31 cellular contexts compared by ENCODE assay signal in genomic region chr4:39303871-39304270, GRCh38.
"Had no signal": no experiment of that assay in that cellular context is flagged by ENCODE, and none has a peak within 500 bp of the region (broad histone marks: within the 10 kb centered on the region; RNA-seq: fewer than 3 reads in every experiment).

No MANE protein-coding gene starts in this region.

- H3K27me3 ChIP-seq: adrenal gland, body of pancreas, colonic mucosa, esophagus squamous epithelium, gastroesophageal sphincter, heart right ventricle, hepatocyte had no signal

- H3K27ac ChIP-seq: adrenal gland, body of pancreas, colonic mucosa, esophagus squamous epithelium, gastroesophageal sphincter, heart right ventricle, hepatocyte, WERI-Rb-1 had no signal

- ATAC-seq: activated CD4-positive, CD25-positive, alpha-beta regulatory T cell treated with anti-CD3 and anti-CD28 coated beads, Interleukin-2, amount 50 U/mL, for 24 hours; activated naive CD4-positive, alpha-beta T cell treated with anti-CD3 and anti-CD28 coated beads, Interleukin-2, amount 50 U/mL, for 72 hours; activated T-cell treated with anti-CD3 and anti-CD28 coated beads, Interleukin-2, amount 50 U/mL, for 72 hours; body of pancreas; gastroesophageal sphincter; heart right ventricle; T-cell had no signal

- H3K27me3 Mint-ChIP-seq: activated B cell treated with CpG ODN at 0.5 μM for 24 hours; activated naive CD4-positive, alpha-beta T cell treated with anti-CD3 and anti-CD28 coated beads, Interleukin-2, amount 10 ng/mL, durations not matched to agents 7 days and 5 days; activated T-cell treated with anti-CD3 and anti-CD28 coated beads, Interleukin-2, amount 50 U/mL, for 24 hours; T-cell had no signal

- H3K4me1 Mint-ChIP-seq: activated B cell treated with CpG ODN at 0.5 μM for 24 hours had no signal

- H3K4me3 ChIP-seq: adrenal gland, body of pancreas, colonic mucosa, esophagus squamous epithelium, gastroesophageal sphincter, heart right ventricle, hepatocyte had no signal

- H3K9me3 ChIP-seq: adrenal gland, body of pancreas, colonic mucosa, esophagus squamous epithelium, gastroesophageal sphincter, heart right ventricle had no signal

- H3K27ac Mint-ChIP-seq: activated B cell treated with CpG ODN at 0.5 μM for 24 hours; activated naive CD4-positive, alpha-beta T cell treated with anti-CD3 and anti-CD28 coated beads, Interleukin-2, amount 10 ng/mL, durations not matched to agents 7 days and 5 days; activated naive CD4-positive, alpha-beta T cell treated with anti-CD3 and anti-CD28 coated beads, Interleukin-2, amount 50 U/mL, for 72 hours; activated T-cell treated with anti-CD3 and anti-CD28 coated beads, Interleukin-2, amount 50 U/mL, for 24 hours; T-cell; T-helper 1 cell treated with Interleukin-12 subunit alpha and Interleukin-12 subunit beta and Interleukin-4 antibody, amounts not matched to agents 30 μg/mL and 1 μg/mL, for 36 hours; T-helper 2 cell treated with Interferon-gamma antibody and Interleukin-4, amounts not matched to agents 5 μg/mL and 100 μg/mL, for 36 hours had no signal

- H3K4me1 ChIP-seq: colonic mucosa, esophagus squamous epithelium had no signal

- H3K9me3 Mint-ChIP-seq: activated B cell treated with CpG ODN at 0.5 μM for 24 hours; activated naive CD4-positive, alpha-beta T cell treated with anti-CD3 and anti-CD28 coated beads, Interleukin-2, amount 10 ng/mL, durations not matched to agents 7 days and 5 days; activated naive CD4-positive, alpha-beta T cell treated with anti-CD3 and anti-CD28 coated beads, Interleukin-2, amount 50 U/mL, for 72 hours; activated T-cell treated with anti-CD3 and anti-CD28 coated beads, Interleukin-2, amount 50 U/mL, for 24 hours; T-cell; T-helper 1 cell treated with Interleukin-12 subunit alpha and Interleukin-12 subunit beta and Interleukin-4 antibody, amounts not matched to agents 30 μg/mL and 1 μg/mL, for 36 hours; T-helper 2 cell treated with Interferon-gamma antibody and Interleukin-4, amounts not matched to agents 5 μg/mL and 100 μg/mL, for 36 hours had no signal

- H3K4me2 ChIP-seq: hepatocyte had no signal

- H3K79me2 ChIP-seq: hepatocyte had no signal

- DNase-seq: activated B cell treated with CpG ODN at 0.5 μM for 24 hours; activated CD4-positive, alpha-beta T cell treated with anti-CD3 and anti-CD28 coated beads for 48 hours; activated CD4-positive, alpha-beta T cell treated with anti-CD3 and anti-CD28 coated beads, Interleukin-2, amount 50 U/mL, for 1 hour; activated CD4-positive, alpha-beta T cell treated with anti-CD3 and anti-CD28 coated beads, Interleukin-2, amount 50 U/mL, for 48 hours; activated CD8-positive, alpha-beta memory T cell treated with anti-CD3 and anti-CD28 coated beads, Interleukin-2, amount 50 U/mL, for 48 hours; activated gamma-delta T cell; activated naive CD4-positive, alpha-beta T cell; activated naive CD4-positive, alpha-beta T cell treated with anti-CD3 and anti-CD28 coated beads, Interleukin-2, amount 10 ng/mL, durations not matched to agents 7 days and 5 days; activated T-cell treated with anti-CD3 and anti-CD28 coated beads for 4 hours; activated T-cell treated with anti-CD3 and anti-CD28 coated beads, Interleukin-2, amount 50 U/mL, for 24 hours; activated T-cell treated with anti-CD3 and anti-CD28 coated beads, Interleukin-2, amount 50 U/mL, for 72 hours; adrenal gland; amygdala; aorta; body of pancreas; caudate nucleus; colonic mucosa; effector CD8-positive, alpha-beta T cell; erythroblast; esophagus squamous epithelium; foreskin melanocyte; heart right ventricle; T-cell; T1000; WERI-Rb-1 had no signal

- H2AFZ ChIP-seq: hepatocyte had no signal

- H3K4me3 Mint-ChIP-seq: activated B cell treated with CpG ODN at 0.5 μM for 24 hours; activated naive CD4-positive, alpha-beta T cell treated with anti-CD3 and anti-CD28 coated beads, Interleukin-2, amount 10 ng/mL, durations not matched to agents 7 days and 5 days; activated T-cell treated with anti-CD3 and anti-CD28 coated beads, Interleukin-2, amount 50 U/mL, for 24 hours; activated T-cell treated with anti-CD3 and anti-CD28 coated beads, Interleukin-2, amount 50 U/mL, for 72 hours; T-cell; T-helper 1 cell treated with Interleukin-12 subunit alpha and Interleukin-12 subunit beta and Interleukin-4 antibody, amounts not matched to agents 30 μg/mL and 1 μg/mL, for 36 hours; T-helper 2 cell treated with Interferon-gamma antibody and Interleukin-4, amounts not matched to agents 5 μg/mL and 100 μg/mL, for 36 hours had no signal
